In genomic region chrX:44010626-44011025, GRCh38 we compare ENCODE assay signal across 32 cellular contexts. TPM values are rescaled to one million over a fixed set of nuclear protein-coding genes. Genes with fewer than 3 reads are reported as not detected.
"Had no signal": no experiment of that assay in that cellular context is flagged by ENCODE, and none has a peak within 500 bp of the region (broad histone marks: within the 10 kb centered on the region; RNA-seq: fewer than 3 reads in every experiment).

No MANE protein-coding gene starts in this region.

- H3K36me3 ChIP-seq: cardiac muscle cell, esophagus muscularis mucosa, gastrocnemius medialis, heart left ventricle, WERI-Rb-1 had no signal

- ATAC-seq: activated CD4-positive, CD25-positive, alpha-beta regulatory T cell treated with anti-CD3 and anti-CD28 coated beads, Interleukin-2, amount 50 U/mL, for 24 hours; activated CD8-positive, alpha-beta T cell treated with anti-CD3 and anti-CD28 coated beads for 36 hours; activated T-cell treated with anti-CD3 and anti-CD28 coated beads, Interleukin-2, amount 50 U/mL, for 4 hours; activated T-helper 17 cell treated with anti-CD3 and anti-CD28 coated beads, Interleukin-2, amount 50 U/mL, for 72 hours; body of pancreas; foreskin keratinocyte; gastrocnemius medialis; heart left ventricle; T-helper 17 cell had no signal

- H3K27me3 ChIP-seq: body of pancreas, cardiac muscle cell, esophagus muscularis mucosa, foreskin keratinocyte, gastrocnemius medialis had no signal

- H3K4me3 ChIP-seq: body of pancreas, cardiac muscle cell, coronary artery, dorsolateral prefrontal cortex, esophagus muscularis mucosa, gastrocnemius medialis, heart left ventricle had no signal

- DNase-seq: activated B cell treated with CpG ODN at 0.5 μM for 24 hours; activated CD4-positive, alpha-beta T cell treated with anti-CD3 and anti-CD28 coated beads for 48 hours; activated CD4-positive, alpha-beta T cell treated with anti-CD3 and anti-CD28 coated beads, Interleukin-2, amount 50 U/mL, for 1 hour; activated CD4-positive, alpha-beta T cell treated with anti-CD3 and anti-CD28 coated beads, Interleukin-2, amount 50 U/mL, for 48 hours; activated CD8-positive, alpha-beta memory T cell treated with anti-CD3 and anti-CD28 coated beads for 24 hours; activated CD8-positive, alpha-beta T cell treated with anti-CD3 and anti-CD28 coated beads for 36 hours; activated effector memory CD4-positive, alpha-beta T cell treated with Interleukin-2 at 50 U/mL for 16 hours; activated gamma-delta T cell treated with Interleukin-2 at 50 U/mL for 16 hours; activated naive CD4-positive, alpha-beta T cell treated with anti-CD3 and anti-CD28 coated beads, Interleukin-2, amount 50 U/mL, for 16 hours; activated naive CD4-positive, alpha-beta T cell treated with Interleukin-2 at 50 U/mL for 16 hours; activated T-cell treated with anti-CD3 and anti-CD28 coated beads, Interleukin-2, amount 50 U/mL, for 4 hours; amniotic stem cell; anterior cingulate cortex; body of pancreas; central memory CD4-positive, alpha-beta T cell; dorsolateral prefrontal cortex; effector memory CD4-positive, alpha-beta T cell; endodermal cell; erythroblast; foreskin keratinocyte; gastrocnemius medialis; glutamatergic neuron; heart left ventricle; T-helper 1 cell; T-helper 17 cell; T1000; WERI-Rb-1 had no signal

- H3K9me3 ChIP-seq: body of pancreas, esophagus muscularis mucosa had no signal

- H3K27ac ChIP-seq: body of pancreas, cardiac muscle cell, coronary artery, dorsolateral prefrontal cortex, esophagus muscularis mucosa, foreskin keratinocyte, gastrocnemius medialis, heart left ventricle, WERI-Rb-1 had no signal

- H3K4me1 ChIP-seq: body of pancreas, esophagus muscularis mucosa, gastrocnemius medialis had no signal

RNA-seq across cellular contexts. Expression of gene NDP, which starts 37.4 kb away (rescaled TPM):
- total RNA-seq: activated B cell treated with CpG ODN at 0.5 μM for 24 hours; activated CD8-positive, alpha-beta T cell treated with anti-CD3 and anti-CD28 coated beads for 36 hours; activated T-cell treated with anti-CD3 and anti-CD28 coated beads, Interleukin-2, amount 50 U/mL, for 4 hours; body of pancreas; cardiac muscle cell; endodermal cell; foreskin keratinocyte; gastrocnemius medialis; T-helper 17 cell had no signal
- polyA plus RNA-seq: cardiac muscle cell, foreskin keratinocyte had no signal
